30 cellular contexts compared by ENCODE assay signal in genomic region chr2:48213646-48214045, GRCh38.
"Had no signal": no experiment of that assay in that cellular context is flagged by ENCODE, and none has a peak within 500 bp of the region (broad histone marks: within the 10 kb centered on the region; RNA-seq: fewer than 3 reads in every experiment).

No MANE protein-coding gene starts in this region.

- H3K27ac ChIP-seq: brain microvascular endothelial cell, coronary artery, dorsolateral prefrontal cortex, foreskin keratinocyte, gastrocnemius medialis, heart left ventricle had no signal

- H3K27me3 ChIP-seq: brain microvascular endothelial cell, dorsolateral prefrontal cortex, foreskin keratinocyte, gastrocnemius medialis, heart left ventricle had no signal

- H3K4me1 Mint-ChIP-seq: activated T-helper 17 cell treated with anti-CD3 and anti-CD28 coated beads, Interleukin-2, amount 50 U/mL, for 72 hours; central memory CD8-positive, alpha-beta T cell had no signal

- DNase-seq: activated CD4-positive, alpha-beta memory T cell treated with anti-CD3 and anti-CD28 coated beads, Interleukin-2, amount 10 ng/mL, durations not matched to agents 7 days and 5 days; activated CD4-positive, alpha-beta T cell treated with anti-CD3 and anti-CD28 coated beads for 1 hour; activated CD4-positive, alpha-beta T cell treated with anti-CD3 and anti-CD28 coated beads for 4 hours; activated CD4-positive, alpha-beta T cell treated with anti-CD3 and anti-CD28 coated beads, Interleukin-2, amount 10 ng/mL, durations not matched to agents 7 days and 5 days; activated CD4-positive, alpha-beta T cell treated with anti-CD3 and anti-CD28 coated beads, Interleukin-2, amount 50 U/mL, for 4 hours; activated CD8-positive, alpha-beta memory T cell treated with anti-CD3 and anti-CD28 coated beads for 24 hours; activated effector memory CD4-positive, alpha-beta T cell treated with Interleukin-2 at 50 U/mL for 16 hours; activated gamma-delta T cell treated with Interleukin-2 at 50 U/mL for 16 hours; activated naive CD4-positive, alpha-beta T cell treated with anti-CD3 and anti-CD28 coated beads, Interleukin-2, amount 50 U/mL, for 16 hours; activated naive CD4-positive, alpha-beta T cell treated with Interleukin-2 at 50 U/mL for 16 hours; activated T-cell treated with anti-CD3 and anti-CD28 coated beads, Interleukin-2, amount 50 U/mL, for 4 hours; amniotic stem cell; anterior cingulate cortex; brain microvascular endothelial cell; dorsolateral prefrontal cortex; effector memory CD4-positive, alpha-beta T cell; endodermal cell; foreskin keratinocyte; gastrocnemius medialis; glutamatergic neuron; heart left ventricle; T-helper 17 cell had no signal

- H3K9me3 Mint-ChIP-seq: activated CD4-positive, alpha-beta memory T cell treated with anti-CD3 and anti-CD28 coated beads, Interleukin-2, amount 10 ng/mL, durations not matched to agents 7 days and 5 days; activated CD4-positive, alpha-beta T cell treated with anti-CD3 and anti-CD28 coated beads, Interleukin-2, amount 10 ng/mL, durations not matched to agents 7 days and 5 days; activated T-cell treated with anti-CD3 and anti-CD28 coated beads, Interleukin-2, amount 50 U/mL, for 4 hours; activated T-helper 17 cell treated with anti-CD3 and anti-CD28 coated beads, Interleukin-2, amount 50 U/mL, for 72 hours; central memory CD8-positive, alpha-beta T cell; dendritic cell treated with granulocyte-macrophage colony-stimulating factor and Interleukin-4, amounts not matched to agents 40 ng/mL and 50 ng/mL, for 4 days; endodermal cell; T-helper 2 cell treated with Interferon-gamma antibody and Interleukin-4, amounts not matched to agents 5 μg/mL and 100 μg/mL, for 36 hours had no signal

- H3K27me3 Mint-ChIP-seq: activated CD4-positive, alpha-beta memory T cell treated with anti-CD3 and anti-CD28 coated beads, Interleukin-2, amount 10 ng/mL, durations not matched to agents 7 days and 5 days; activated CD4-positive, alpha-beta T cell treated with anti-CD3 and anti-CD28 coated beads, Interleukin-2, amount 10 ng/mL, durations not matched to agents 7 days and 5 days; activated naive CD8-positive, alpha-beta T cell; activated T-helper 17 cell treated with anti-CD3 and anti-CD28 coated beads, Interleukin-2, amount 50 U/mL, for 72 hours; central memory CD8-positive, alpha-beta T cell; dendritic cell treated with granulocyte-macrophage colony-stimulating factor and Interleukin-4, amounts not matched to agents 40 ng/mL and 50 ng/mL, for 4 days; T-helper 17 cell had no signal

- H3K9me3 ChIP-seq: gastrocnemius medialis, heart left ventricle had no signal

- H3K4me3 ChIP-seq: coronary artery, dorsolateral prefrontal cortex, gastrocnemius medialis, heart left ventricle had no signal

- H3K36me3 ChIP-seq: brain microvascular endothelial cell, gastrocnemius medialis, heart left ventricle had no signal

- ATAC-seq: activated T-cell treated with anti-CD3 and anti-CD28 coated beads, Interleukin-2, amount 50 U/mL, for 4 hours; activated T-helper 17 cell treated with anti-CD3 and anti-CD28 coated beads, Interleukin-2, amount 50 U/mL, for 72 hours; esophagus mucosa; foreskin keratinocyte; gastrocnemius medialis; heart left ventricle; T-helper 17 cell; WTC11 had no signal

- H3K4me3 Mint-ChIP-seq: activated CD4-positive, alpha-beta memory T cell treated with anti-CD3 and anti-CD28 coated beads, Interleukin-2, amount 10 ng/mL, durations not matched to agents 7 days and 5 days; activated CD4-positive, alpha-beta T cell treated with anti-CD3 and anti-CD28 coated beads, Interleukin-2, amount 10 ng/mL, durations not matched to agents 7 days and 5 days; activated naive CD8-positive, alpha-beta T cell; activated T-cell treated with anti-CD3 and anti-CD28 coated beads, Interleukin-2, amount 50 U/mL, for 4 hours; activated T-helper 17 cell treated with anti-CD3 and anti-CD28 coated beads, Interleukin-2, amount 50 U/mL, for 72 hours; central memory CD8-positive, alpha-beta T cell; dendritic cell treated with granulocyte-macrophage colony-stimulating factor and Interleukin-4, amounts not matched to agents 40 ng/mL and 50 ng/mL, for 4 days; endodermal cell; T-helper 17 cell; T-helper 2 cell treated with Interferon-gamma antibody and Interleukin-4, amounts not matched to agents 5 μg/mL and 100 μg/mL, for 36 hours; WTC11 had no signal

- H3K36me3 Mint-ChIP-seq: activated naive CD8-positive, alpha-beta T cell; WTC11 had no signal

- H3K27ac Mint-ChIP-seq: activated CD4-positive, alpha-beta memory T cell treated with anti-CD3 and anti-CD28 coated beads, Interleukin-2, amount 10 ng/mL, durations not matched to agents 7 days and 5 days; activated CD4-positive, alpha-beta T cell treated with anti-CD3 and anti-CD28 coated beads, Interleukin-2, amount 10 ng/mL, durations not matched to agents 7 days and 5 days; activated naive CD8-positive, alpha-beta T cell; activated T-helper 17 cell treated with anti-CD3 and anti-CD28 coated beads, Interleukin-2, amount 50 U/mL, for 72 hours; dendritic cell treated with granulocyte-macrophage colony-stimulating factor and Interleukin-4, amounts not matched to agents 40 ng/mL and 50 ng/mL, for 4 days; endodermal cell; T-helper 17 cell; T-helper 2 cell treated with Interferon-gamma antibody and Interleukin-4, amounts not matched to agents 5 μg/mL and 100 μg/mL, for 36 hours; WTC11 had no signal
